Comparison of ENCODE assay signal across 23 cellular contexts in genomic region chr7:127699853-127700252, GRCh38.
"Had no signal": no experiment of that assay in that cellular context is flagged by ENCODE, and none has a peak within 500 bp of the region (broad histone marks: within the 10 kb centered on the region; RNA-seq: fewer than 3 reads in every experiment).

No MANE protein-coding gene starts in this region.

- H3K4me3 ChIP-seq: SJSA1, SK-N-MC had no signal

- FAIRE-seq: HepG2, RCC 7860 had no signal

- ATAC-seq: HepG2 had no signal

- H3K27ac ChIP-seq: KMS-11, SJSA1, SK-N-MC had no signal

- H3K9me3 ChIP-seq: SJSA1 had no signal

- H3K27me3 ChIP-seq: SJSA1 had no signal

- H3K4me2 ChIP-seq: KMS-11 had no signal

- DNase-seq: IMR-90, Kasumi-1, MM.1S, NCI-H1092 treated with DMSO at 0.1 percent for 48 hours, NCI-H1436, NCI-H187, NCI-H2029, NCI-H2081 treated with DMSO at 0.1 percent for 48 hours, NCI-H2171, NCI-H226, NCI-H446, NCI-H510A, NCI-H524 treated with DMSO at 0.1 percent for 48 hours, NCI-H69, NCI-H774, Right ventricle myocardium superior, RPMI8226, SIG-M5 had no signal

- H3K9ac ChIP-seq: KMS-11 had no signal

- H3K4me1 ChIP-seq: SJSA1 had no signal
